ENCODE assay signal across 2 cellular contexts in the genomic region with DNA sequence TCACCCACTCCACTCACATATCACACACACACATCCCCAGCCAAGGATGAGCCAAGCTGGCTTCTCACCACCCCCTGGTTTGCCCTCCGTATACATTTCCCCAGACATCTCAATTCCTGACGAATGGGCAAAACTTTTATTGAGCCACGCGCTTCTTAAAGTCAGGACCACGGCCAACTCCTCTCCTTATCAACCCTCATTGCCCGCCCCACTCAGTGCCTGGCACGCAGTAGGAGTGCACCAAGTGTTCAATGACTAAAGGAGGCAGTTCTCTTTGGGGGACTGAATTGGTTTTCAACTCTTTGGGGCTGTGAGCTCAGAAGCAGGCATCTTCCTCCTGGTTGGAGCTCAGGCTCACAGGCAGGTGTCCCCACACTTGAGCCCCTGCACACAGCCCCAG.
A peak's percentile ranks its signal among the peaks of the same experiment; 100 is the strongest.
TF ChIP-seq lines count a peak whose summit lies in the region.

No MANE protein-coding gene starts in this region.

TF ChIP-seq in HEK293, 187 proteins besides CTCF, POLR2A, EP300 and RAD21:
- TF ChIP-seq, protein P1, sequence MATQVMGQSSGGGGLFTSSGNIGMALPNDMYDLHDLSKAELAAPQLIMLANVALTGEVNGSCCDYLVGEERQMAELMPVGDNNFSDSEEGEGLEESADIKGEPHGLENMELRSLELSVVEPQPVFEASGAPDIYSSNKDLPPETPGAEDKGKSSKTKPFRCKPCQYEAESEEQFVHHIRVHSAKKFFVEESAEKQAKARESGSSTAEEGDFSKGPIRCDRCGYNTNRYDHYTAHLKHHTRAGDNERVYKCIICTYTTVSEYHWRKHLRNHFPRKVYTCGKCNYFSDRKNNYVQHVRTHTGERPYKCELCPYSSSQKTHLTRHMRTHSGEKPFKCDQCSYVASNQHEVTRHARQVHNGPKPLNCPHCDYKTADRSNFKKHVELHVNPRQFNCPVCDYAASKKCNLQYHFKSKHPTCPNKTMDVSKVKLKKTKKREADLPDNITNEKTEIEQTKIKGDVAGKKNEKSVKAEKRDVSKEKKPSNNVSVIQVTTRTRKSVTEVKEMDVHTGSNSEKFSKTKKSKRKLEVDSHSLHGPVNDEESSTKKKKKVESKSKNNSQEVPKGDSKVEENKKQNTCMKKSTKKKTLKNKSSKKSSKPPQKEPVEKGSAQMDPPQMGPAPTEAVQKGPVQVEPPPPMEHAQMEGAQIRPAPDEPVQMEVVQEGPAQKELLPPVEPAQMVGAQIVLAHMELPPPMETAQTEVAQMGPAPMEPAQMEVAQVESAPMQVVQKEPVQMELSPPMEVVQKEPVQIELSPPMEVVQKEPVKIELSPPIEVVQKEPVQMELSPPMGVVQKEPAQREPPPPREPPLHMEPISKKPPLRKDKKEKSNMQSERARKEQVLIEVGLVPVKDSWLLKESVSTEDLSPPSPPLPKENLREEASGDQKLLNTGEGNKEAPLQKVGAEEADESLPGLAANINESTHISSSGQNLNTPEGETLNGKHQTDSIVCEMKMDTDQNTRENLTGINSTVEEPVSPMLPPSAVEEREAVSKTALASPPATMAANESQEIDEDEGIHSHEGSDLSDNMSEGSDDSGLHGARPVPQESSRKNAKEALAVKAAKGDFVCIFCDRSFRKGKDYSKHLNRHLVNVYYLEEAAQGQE (tag by site-specific recombination; IDR thresholded peaks at IDR 0.05), result 0 out of 2 replicates have a peak, but pooled peaks have one; percentile 22
- no peak for TF ChIP-seq ZNF654 (tag by site-specific recombination; IDR thresholded peaks at IDR 0.05; ENCODE audit: low read depth)
- no peak for TF ChIP-seq ZNF211 (tag by site-specific recombination; IDR thresholded peaks at IDR 0.05; ENCODE audit: low read depth)
- TF ChIP-seq ZNF148 (tag by site-specific recombination; IDR thresholded peaks at IDR 0.05; ENCODE audit: borderline replicate concordance), result no peak
- TF ChIP-seq INSM2 (tag by site-specific recombination; IDR thresholded peaks at IDR 0.05), result no peak
- no peak for TF ChIP-seq ZNF146 (tag by site-specific recombination; IDR thresholded peaks at IDR 0.05)
- no peak for TF ChIP-seq OVOL3 (tag by site-specific recombination; IDR thresholded peaks at IDR 0.05)
- TF ChIP-seq ZNF830 (tag by site-specific recombination; IDR thresholded peaks at IDR 0.05; ENCODE audit: low read depth), result no peak
- TF ChIP-seq HOXC10 (CRISPR knock-in tag; IDR thresholded peaks at IDR 0.05), result no peak

TF ChIP-seq in K562, 482 proteins besides CTCF, POLR2A, EP300 and RAD21:
- TF ChIP-seq ZKSCAN1 (IDR thresholded peaks at IDR 0.05; ENCODE audit: low read depth, low read length) (0 out of 2 replicates have a peak, but pooled peaks have one; percentile 72), TEAD4 (IDR thresholded peaks at IDR 0.05; ENCODE audit: low read length) (no peak), TEAD4 (CRISPR knock-in tag; IDR thresholded peaks at IDR 0.05; ENCODE audit: borderline replicate concordance) (no peak)
